Comparison of ENCODE assay signal across 8 cellular contexts in genomic region chr1:8878448-8879347, GRCh38. TPM values are rescaled to one million over a fixed set of nuclear protein-coding genes. Genes with fewer than 3 reads are reported as not detected.
A peak's percentile ranks its signal among the peaks of the same experiment; 100 is the strongest.
DNase-seq lines count a peak whose midpoint lies in the region; ATAC-seq and TF ChIP-seq lines count a peak whose summit lies in the region.

Gene ENO1, minus strand, starts transcription at chr1:8878686. Its CDS starts 3,778 bp downstream, at chr1:8874908.

- no peaks in the 10 kb centered on the region for H3K9me3 ChIP-seq in left lung

- ATAC-seq in GM19324 (IDR thresholded peaks at IDR 0.05; ENCODE audit: low FRiP score, unreplicated experiment) (peak; percentile 82), HG03460 (IDR thresholded peaks at IDR 0.05; ENCODE audit: unreplicated experiment) (peak; percentile 77), left lung (peak; percentile 87)

- peaks cover 34 to 64% of the 10 kb centered on the region in 2 donors for H3K4me1 ChIP-seq in left lung

- H3K4me3 ChIP-seq in left lung = peak within 1 kb of the TSS; percentile 96 to 100

- H3K36me3 ChIP-seq in left lung = peaks cover 0 to 29% of the 10 kb centered on the region in 2 donors

- no peak for TF ChIP-seq CTCF in left lung (IDR thresholded peaks at IDR 0.05)

- no peaks in the 10 kb centered on the region for H3K27me3 ChIP-seq in left lung

- intact Hi-C loops in left lung (cut with DNase I) = no loop called here

- DNase-seq in C1 segment of cervical spinal cord (lab: John Stamatoyannopoulos, UW) = peak; percentile 76 to 97 (median 96)
- peak; percentile 76 for DNase-seq in NCI-H526 treated with DMSO at 0.1 percent for 48 hours (lab: John Stamatoyannopoulos, UW)
- peak; percentile 99 for DNase-seq in activated CD4-positive, alpha-beta T cell treated with anti-CD3 and anti-CD28 coated beads, Interleukin-2, amount 50 U/mL, for 1 hour
- DNase-seq in cortex of kidney (lab: John Stamatoyannopoulos, UW) = peak; percentile 66
- DNase-seq in left lung = peak; percentile 98
- DNase-seq in stimulated activated CD4-positive, alpha-beta T cell treated with anti-CD3 and anti-CD28 coated beads, Interleukin-2, amount 100 ng/mL, for 4 hours (ENCODE audit: low read depth) = peak; percentile 99

- peak within 1 kb of the TSS; percentile 97 to 99 for H3K27ac ChIP-seq in left lung

RNA-seq across cellular contexts. Expression of gene ENO1, which starts in this region (rescaled TPM):
- 1,000 to 10,000 TPM in 1 of 2 donors, 100 to 1,000 TPM in 1; 753 to 1,734 TPM for total RNA-seq in left lung

Comparison
In these comparisons a context has a peak if more than half of its experiments do, and no peak if none do; other contexts are left out.
1. Peak in every context shown above with its lines: DNase-seq, ATAC-seq, H3K4me3 ChIP-seq and H3K27ac ChIP-seq.